In the genomic region with DNA sequence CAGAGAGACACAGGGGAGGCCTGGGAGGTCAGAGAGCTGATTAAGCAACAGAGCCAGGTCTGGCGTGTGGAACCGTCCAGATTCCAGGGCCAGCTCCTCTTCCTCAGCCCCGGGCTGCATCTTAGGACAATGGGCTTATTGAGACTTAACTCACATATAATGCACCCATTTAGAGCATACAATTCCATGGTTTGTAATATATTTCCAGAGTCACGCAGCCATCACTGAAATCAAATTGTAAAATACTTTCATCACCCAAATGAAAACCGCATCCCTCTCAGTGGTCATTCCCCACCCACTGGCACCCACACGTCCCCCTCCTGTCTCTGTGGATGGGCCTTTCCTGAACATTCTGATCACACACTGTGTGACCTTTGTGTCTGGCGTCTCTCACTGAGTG, we compare ENCODE assay signal across 2 cellular contexts.
A peak's percentile ranks its signal among the peaks of the same experiment; 100 is the strongest.
TF ChIP-seq lines count a peak whose summit lies in the region.

No MANE protein-coding gene starts in this region.

TF ChIP-seq in HepG2, 621 proteins besides CTCF, POLR2A, EP300 and RAD21 (continues in another document):
- TF ChIP-seq ZNF33B (CRISPR knock-in tag; IDR thresholded peaks at IDR 0.05), result no peak
- peak; percentile 55; the same call in 1 of the 2 replicates for TF ChIP-seq ZNF629 (CRISPR knock-in tag; conservative IDR thresholded peaks at IDR 0.05)
- TF ChIP-seq, protein P1, sequence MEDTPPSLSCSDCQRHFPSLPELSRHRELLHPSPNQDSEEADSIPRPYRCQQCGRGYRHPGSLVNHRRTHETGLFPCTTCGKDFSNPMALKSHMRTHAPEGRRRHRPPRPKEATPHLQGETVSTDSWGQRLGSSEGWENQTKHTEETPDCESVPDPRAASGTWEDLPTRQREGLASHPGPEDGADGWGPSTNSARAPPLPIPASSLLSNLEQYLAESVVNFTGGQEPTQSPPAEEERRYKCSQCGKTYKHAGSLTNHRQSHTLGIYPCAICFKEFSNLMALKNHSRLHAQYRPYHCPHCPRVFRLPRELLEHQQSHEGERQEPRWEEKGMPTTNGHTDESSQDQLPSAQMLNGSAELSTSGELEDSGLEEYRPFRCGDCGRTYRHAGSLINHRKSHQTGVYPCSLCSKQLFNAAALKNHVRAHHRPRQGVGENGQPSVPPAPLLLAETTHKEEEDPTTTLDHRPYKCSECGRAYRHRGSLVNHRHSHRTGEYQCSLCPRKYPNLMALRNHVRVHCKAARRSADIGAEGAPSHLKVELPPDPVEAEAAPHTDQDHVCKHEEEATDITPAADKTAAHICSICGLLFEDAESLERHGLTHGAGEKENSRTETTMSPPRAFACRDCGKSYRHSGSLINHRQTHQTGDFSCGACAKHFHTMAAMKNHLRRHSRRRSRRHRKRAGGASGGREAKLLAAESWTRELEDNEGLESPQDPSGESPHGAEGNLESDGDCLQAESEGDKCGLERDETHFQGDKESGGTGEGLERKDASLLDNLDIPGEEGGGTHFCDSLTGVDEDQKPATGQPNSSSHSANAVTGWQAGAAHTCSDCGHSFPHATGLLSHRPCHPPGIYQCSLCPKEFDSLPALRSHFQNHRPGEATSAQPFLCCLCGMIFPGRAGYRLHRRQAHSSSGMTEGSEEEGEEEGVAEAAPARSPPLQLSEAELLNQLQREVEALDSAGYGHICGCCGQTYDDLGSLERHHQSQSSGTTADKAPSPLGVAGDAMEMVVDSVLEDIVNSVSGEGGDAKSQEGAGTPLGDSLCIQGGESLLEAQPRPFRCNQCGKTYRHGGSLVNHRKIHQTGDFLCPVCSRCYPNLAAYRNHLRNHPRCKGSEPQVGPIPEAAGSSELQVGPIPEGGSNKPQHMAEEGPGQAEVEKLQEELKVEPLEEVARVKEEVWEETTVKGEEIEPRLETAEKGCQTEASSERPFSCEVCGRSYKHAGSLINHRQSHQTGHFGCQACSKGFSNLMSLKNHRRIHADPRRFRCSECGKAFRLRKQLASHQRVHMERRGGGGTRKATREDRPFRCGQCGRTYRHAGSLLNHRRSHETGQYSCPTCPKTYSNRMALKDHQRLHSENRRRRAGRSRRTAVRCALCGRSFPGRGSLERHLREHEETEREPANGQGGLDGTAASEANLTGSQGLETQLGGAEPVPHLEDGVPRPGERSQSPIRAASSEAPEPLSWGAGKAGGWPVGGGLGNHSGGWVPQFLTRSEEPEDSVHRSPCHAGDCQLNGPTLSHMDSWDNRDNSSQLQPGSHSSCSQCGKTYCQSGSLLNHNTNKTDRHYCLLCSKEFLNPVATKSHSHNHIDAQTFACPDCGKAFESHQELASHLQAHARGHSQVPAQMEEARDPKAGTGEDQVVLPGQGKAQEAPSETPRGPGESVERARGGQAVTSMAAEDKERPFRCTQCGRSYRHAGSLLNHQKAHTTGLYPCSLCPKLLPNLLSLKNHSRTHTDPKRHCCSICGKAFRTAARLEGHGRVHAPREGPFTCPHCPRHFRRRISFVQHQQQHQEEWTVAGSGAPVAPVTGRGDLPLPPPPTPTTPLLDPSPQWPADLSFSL (CRISPR knock-in tag; IDR thresholded peaks at IDR 0.05), result 0 out of 2 replicates have a peak, but pooled peaks have one; percentile 23
- peak; percentile 20; the same call in 1 of the 2 replicates for TF ChIP-seq HDAC2 (CRISPR knock-in tag; IDR thresholded peaks at IDR 0.05)
- TF ChIP-seq PHF21A (CRISPR knock-in tag; IDR thresholded peaks at IDR 0.05), result peak; percentile 36
- TF ChIP-seq CEBPB (IDR thresholded peaks at IDR 0.05; ENCODE audit: borderline replicate concordance, low read depth, low read length), result peak; percentile 74
- TF ChIP-seq ZFAT (CRISPR knock-in tag; conservative IDR thresholded peaks at IDR 0.05), result no peak
- peak; percentile 66 for TF ChIP-seq TEAD3 (CRISPR knock-in tag; optimal IDR thresholded peaks at IDR 0.05; ENCODE audit: borderline replicate concordance)
- TF ChIP-seq RARA (CRISPR knock-in tag; IDR thresholded peaks at IDR 0.05), result 0 out of 2 replicates have a peak, but pooled peaks have one; percentile 20
- no peak for TF ChIP-seq ZNF10 (CRISPR knock-in tag; IDR thresholded peaks at IDR 0.05; ENCODE audit: borderline replicate concordance, low read depth)
- no peak for TF ChIP-seq SOX13 (IDR thresholded peaks at IDR 0.05)
- peak in 1 of 2 experiments; percentile 36; a peak in 1 of 4 replicates for TF ChIP-seq SOX13 (CRISPR knock-in tag; conservative IDR thresholded peaks at IDR 0.05 in 1 of 2, IDR thresholded peaks at IDR 0.05 in 1 of 2)
- peak; percentile 90 for TF ChIP-seq CEBPG (CRISPR knock-in tag; IDR thresholded peaks at IDR 0.05)
- peak; percentile 27; the same call in 1 of the 2 replicates for TF ChIP-seq HNF4A (CRISPR knock-in tag; IDR thresholded peaks at IDR 0.05)
- TF ChIP-seq ZNF326 (CRISPR knock-in tag; IDR thresholded peaks at IDR 0.05; ENCODE audit: borderline replicate concordance), result no peak
- 0 out of 2 replicates have a peak, but pooled peaks have one; percentile 23 for TF ChIP-seq KAT8 (CRISPR knock-in tag; IDR thresholded peaks at IDR 0.05)
- no peak for TF ChIP-seq MEF2D (CRISPR knock-in tag; IDR thresholded peaks at IDR 0.05)
- TF ChIP-seq ZMYM3 (CRISPR knock-in tag; IDR thresholded peaks at IDR 0.05), result 0 out of 2 replicates have a peak, but pooled peaks have one; percentile 31
- peak; percentile 20; the same call in 1 of the 2 replicates for TF ChIP-seq NR2F6 (IDR thresholded peaks at IDR 0.05)
- TF ChIP-seq NR2F6 (CRISPR knock-in tag; IDR thresholded peaks at IDR 0.05), result peak; percentile 5; the same call in 1 of the 2 replicates
- TF ChIP-seq KDM2A (CRISPR knock-in tag; IDR thresholded peaks at IDR 0.05; ENCODE audit: borderline replicate concordance, low read depth), result no peak
- no peak for TF ChIP-seq ZSCAN30 (CRISPR knock-in tag; IDR thresholded peaks at IDR 0.05)
- peak; percentile 35; the same call in 1 of the 2 replicates for TF ChIP-seq SOX5 (CRISPR knock-in tag; IDR thresholded peaks at IDR 0.05; ENCODE audit: borderline replicate concordance)
- 0 out of 2 replicates have a peak, but pooled peaks have one; percentile 13 for TF ChIP-seq SP5 (CRISPR knock-in tag; IDR thresholded peaks at IDR 0.05; ENCODE audit: borderline replicate concordance, low read depth)
- peak; percentile 40; the same call in 1 of the 2 replicates for TF ChIP-seq HNF4G (IDR thresholded peaks at IDR 0.05; ENCODE audit: borderline replicate concordance, low read depth, low read length)
- TF ChIP-seq HNF4G (CRISPR knock-in tag; IDR thresholded peaks at IDR 0.05; ENCODE audit: borderline replicate concordance, low read depth), result no peak

TF ChIP-seq in WTC11, 78 proteins besides CTCF, POLR2A, EP300 and RAD21 (continues in another document):
- TF ChIP-seq, protein P2, sequence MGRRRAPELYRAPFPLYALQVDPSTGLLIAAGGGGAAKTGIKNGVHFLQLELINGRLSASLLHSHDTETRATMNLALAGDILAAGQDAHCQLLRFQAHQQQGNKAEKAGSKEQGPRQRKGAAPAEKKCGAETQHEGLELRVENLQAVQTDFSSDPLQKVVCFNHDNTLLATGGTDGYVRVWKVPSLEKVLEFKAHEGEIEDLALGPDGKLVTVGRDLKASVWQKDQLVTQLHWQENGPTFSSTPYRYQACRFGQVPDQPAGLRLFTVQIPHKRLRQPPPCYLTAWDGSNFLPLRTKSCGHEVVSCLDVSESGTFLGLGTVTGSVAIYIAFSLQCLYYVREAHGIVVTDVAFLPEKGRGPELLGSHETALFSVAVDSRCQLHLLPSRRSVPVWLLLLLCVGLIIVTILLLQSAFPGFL (CRISPR knock-in tag; IDR thresholded peaks at IDR 0.05; ENCODE audit: borderline replicate concordance), result no peak
- TF ChIP-seq, protein P3, sequence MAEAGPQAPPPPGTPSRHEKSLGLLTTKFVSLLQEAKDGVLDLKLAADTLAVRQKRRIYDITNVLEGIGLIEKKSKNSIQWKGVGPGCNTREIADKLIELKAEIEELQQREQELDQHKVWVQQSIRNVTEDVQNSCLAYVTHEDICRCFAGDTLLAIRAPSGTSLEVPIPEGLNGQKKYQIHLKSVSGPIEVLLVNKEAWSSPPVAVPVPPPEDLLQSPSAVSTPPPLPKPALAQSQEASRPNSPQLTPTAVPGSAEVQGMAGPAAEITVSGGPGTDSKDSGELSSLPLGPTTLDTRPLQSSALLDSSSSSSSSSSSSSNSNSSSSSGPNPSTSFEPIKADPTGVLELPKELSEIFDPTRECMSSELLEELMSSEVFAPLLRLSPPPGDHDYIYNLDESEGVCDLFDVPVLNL (CRISPR knock-in tag; IDR thresholded peaks at IDR 0.05; ENCODE audit: borderline replicate concordance, low read depth), result no peak
- TF ChIP-seq, protein P4, sequence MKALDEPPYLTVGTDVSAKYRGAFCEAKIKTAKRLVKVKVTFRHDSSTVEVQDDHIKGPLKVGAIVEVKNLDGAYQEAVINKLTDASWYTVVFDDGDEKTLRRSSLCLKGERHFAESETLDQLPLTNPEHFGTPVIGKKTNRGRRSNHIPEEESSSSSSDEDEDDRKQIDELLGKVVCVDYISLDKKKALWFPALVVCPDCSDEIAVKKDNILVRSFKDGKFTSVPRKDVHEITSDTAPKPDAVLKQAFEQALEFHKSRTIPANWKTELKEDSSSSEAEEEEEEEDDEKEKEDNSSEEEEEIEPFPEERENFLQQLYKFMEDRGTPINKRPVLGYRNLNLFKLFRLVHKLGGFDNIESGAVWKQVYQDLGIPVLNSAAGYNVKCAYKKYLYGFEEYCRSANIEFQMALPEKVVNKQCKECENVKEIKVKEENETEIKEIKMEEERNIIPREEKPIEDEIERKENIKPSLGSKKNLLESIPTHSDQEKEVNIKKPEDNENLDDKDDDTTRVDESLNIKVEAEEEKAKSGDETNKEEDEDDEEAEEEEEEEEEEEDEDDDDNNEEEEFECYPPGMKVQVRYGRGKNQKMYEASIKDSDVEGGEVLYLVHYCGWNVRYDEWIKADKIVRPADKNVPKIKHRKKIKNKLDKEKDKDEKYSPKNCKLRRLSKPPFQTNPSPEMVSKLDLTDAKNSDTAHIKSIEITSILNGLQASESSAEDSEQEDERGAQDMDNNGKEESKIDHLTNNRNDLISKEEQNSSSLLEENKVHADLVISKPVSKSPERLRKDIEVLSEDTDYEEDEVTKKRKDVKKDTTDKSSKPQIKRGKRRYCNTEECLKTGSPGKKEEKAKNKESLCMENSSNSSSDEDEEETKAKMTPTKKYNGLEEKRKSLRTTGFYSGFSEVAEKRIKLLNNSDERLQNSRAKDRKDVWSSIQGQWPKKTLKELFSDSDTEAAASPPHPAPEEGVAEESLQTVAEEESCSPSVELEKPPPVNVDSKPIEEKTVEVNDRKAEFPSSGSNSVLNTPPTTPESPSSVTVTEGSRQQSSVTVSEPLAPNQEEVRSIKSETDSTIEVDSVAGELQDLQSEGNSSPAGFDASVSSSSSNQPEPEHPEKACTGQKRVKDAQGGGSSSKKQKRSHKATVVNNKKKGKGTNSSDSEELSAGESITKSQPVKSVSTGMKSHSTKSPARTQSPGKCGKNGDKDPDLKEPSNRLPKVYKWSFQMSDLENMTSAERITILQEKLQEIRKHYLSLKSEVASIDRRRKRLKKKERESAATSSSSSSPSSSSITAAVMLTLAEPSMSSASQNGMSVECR (CRISPR knock-in tag; IDR thresholded peaks at IDR 0.05; ENCODE audit: borderline replicate concordance), result no peak
- TF ChIP-seq ELF4 (CRISPR knock-in tag; IDR thresholded peaks at IDR 0.05; ENCODE audit: low read depth) (no peak), FOXJ3 (CRISPR knock-in tag; IDR thresholded peaks at IDR 0.05; ENCODE audit: borderline replicate concordance) (no peak), CREB1 (CRISPR knock-in tag; IDR thresholded peaks at IDR 0.05) (no peak), NFYB (CRISPR knock-in tag; conservative IDR thresholded peaks at IDR 0.05; ENCODE audit: low read depth) (no peak), SMAD4 (CRISPR knock-in tag; IDR thresholded peaks at IDR 0.05) (no peak), GABPB1 (CRISPR knock-in tag; IDR thresholded peaks at IDR 0.05) (no peak)
- TF ChIP-seq, protein P5, sequence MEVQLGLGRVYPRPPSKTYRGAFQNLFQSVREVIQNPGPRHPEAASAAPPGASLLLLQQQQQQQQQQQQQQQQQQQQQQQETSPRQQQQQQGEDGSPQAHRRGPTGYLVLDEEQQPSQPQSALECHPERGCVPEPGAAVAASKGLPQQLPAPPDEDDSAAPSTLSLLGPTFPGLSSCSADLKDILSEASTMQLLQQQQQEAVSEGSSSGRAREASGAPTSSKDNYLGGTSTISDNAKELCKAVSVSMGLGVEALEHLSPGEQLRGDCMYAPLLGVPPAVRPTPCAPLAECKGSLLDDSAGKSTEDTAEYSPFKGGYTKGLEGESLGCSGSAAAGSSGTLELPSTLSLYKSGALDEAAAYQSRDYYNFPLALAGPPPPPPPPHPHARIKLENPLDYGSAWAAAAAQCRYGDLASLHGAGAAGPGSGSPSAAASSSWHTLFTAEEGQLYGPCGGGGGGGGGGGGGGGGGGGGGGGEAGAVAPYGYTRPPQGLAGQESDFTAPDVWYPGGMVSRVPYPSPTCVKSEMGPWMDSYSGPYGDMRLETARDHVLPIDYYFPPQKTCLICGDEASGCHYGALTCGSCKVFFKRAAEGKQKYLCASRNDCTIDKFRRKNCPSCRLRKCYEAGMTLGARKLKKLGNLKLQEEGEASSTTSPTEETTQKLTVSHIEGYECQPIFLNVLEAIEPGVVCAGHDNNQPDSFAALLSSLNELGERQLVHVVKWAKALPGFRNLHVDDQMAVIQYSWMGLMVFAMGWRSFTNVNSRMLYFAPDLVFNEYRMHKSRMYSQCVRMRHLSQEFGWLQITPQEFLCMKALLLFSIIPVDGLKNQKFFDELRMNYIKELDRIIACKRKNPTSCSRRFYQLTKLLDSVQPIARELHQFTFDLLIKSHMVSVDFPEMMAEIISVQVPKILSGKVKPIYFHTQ (CRISPR knock-in tag; IDR thresholded peaks at IDR 0.05), result no peak
- TF ChIP-seq, protein P6, sequence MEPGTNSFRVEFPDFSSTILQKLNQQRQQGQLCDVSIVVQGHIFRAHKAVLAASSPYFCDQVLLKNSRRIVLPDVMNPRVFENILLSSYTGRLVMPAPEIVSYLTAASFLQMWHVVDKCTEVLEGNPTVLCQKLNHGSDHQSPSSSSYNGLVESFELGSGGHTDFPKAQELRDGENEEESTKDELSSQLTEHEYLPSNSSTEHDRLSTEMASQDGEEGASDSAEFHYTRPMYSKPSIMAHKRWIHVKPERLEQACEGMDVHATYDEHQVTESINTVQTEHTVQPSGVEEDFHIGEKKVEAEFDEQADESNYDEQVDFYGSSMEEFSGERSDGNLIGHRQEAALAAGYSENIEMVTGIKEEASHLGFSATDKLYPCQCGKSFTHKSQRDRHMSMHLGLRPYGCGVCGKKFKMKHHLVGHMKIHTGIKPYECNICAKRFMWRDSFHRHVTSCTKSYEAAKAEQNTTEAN (CRISPR knock-in tag; IDR thresholded peaks at IDR 0.05), result no peak
- TF ChIP-seq, protein P7, sequence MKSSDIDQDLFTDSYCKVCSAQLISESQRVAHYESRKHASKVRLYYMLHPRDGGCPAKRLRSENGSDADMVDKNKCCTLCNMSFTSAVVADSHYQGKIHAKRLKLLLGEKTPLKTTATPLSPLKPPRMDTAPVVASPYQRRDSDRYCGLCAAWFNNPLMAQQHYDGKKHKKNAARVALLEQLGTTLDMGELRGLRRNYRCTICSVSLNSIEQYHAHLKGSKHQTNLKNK (CRISPR knock-in tag; IDR thresholded peaks at IDR 0.05), result no peak
- TF ChIP-seq, protein P8, sequence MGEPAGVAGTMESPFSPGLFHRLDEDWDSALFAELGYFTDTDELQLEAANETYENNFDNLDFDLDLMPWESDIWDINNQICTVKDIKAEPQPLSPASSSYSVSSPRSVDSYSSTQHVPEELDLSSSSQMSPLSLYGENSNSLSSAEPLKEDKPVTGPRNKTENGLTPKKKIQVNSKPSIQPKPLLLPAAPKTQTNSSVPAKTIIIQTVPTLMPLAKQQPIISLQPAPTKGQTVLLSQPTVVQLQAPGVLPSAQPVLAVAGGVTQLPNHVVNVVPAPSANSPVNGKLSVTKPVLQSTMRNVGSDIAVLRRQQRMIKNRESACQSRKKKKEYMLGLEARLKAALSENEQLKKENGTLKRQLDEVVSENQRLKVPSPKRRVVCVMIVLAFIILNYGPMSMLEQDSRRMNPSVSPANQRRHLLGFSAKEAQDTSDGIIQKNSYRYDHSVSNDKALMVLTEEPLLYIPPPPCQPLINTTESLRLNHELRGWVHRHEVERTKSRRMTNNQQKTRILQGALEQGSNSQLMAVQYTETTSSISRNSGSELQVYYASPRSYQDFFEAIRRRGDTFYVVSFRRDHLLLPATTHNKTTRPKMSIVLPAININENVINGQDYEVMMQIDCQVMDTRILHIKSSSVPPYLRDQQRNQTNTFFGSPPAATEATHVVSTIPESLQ (CRISPR knock-in tag; IDR thresholded peaks at IDR 0.05), result no peak
